7 cellular contexts compared by ENCODE assay signal in genomic region chr3:58640700-58641372, GRCh38. TPM values are rescaled to one million over a fixed set of nuclear protein-coding genes. Genes with fewer than 3 reads are reported as not detected.
A peak's percentile ranks its signal among the peaks of the same experiment; 100 is the strongest.
DNase-seq lines count a peak whose midpoint lies in the region; TF ChIP-seq lines count a peak whose summit lies in the region.

No MANE protein-coding gene starts in this region.

- H3K9me3 Mint-ChIP-seq in brain: peaks cover 0 to 6% (median 4%) of the 10 kb centered on the region in 5 experiments

- DNase-seq in GM12864 (ENCODE audit: low read depth) (no peak), HCEC 1CT (peak; percentile 59), NAMALWA (ENCODE audit: low spot score) (peak; percentile 61), T1000 (lab: John Stamatoyannopoulos, UW) (peak; percentile 63), iPS-NIHi11 (ENCODE audit: low spot score) (peak; percentile 92)
- peak; percentile 77 for DNase-seq in stimulated activated CD4-positive, alpha-beta T cell treated with anti-CD3 and anti-CD28 coated beads, Interleukin-15, amount 100 ng/mL, for 24 hours

- H3K4me3 Mint-ChIP-seq in brain: peak overlapping the region in 2 of 5 experiments; percentile 48 to 57

- H3K36me3 Mint-ChIP-seq in brain: no peaks in the 10 kb centered on the region

- peak; percentile 96 for TF ChIP-seq CTCF in GM12864 (IDR thresholded peaks at IDR 0.05; ENCODE audit: low read depth, low read length, missing control alignments)
- peak; percentile 92 to 95 for TF ChIP-seq CTCF in brain (conservative IDR thresholded peaks at IDR 0.05)

- no peaks in the 10 kb centered on the region for H3K27me3 Mint-ChIP-seq in brain

- H3K4me3 ChIP-seq in GM12864 (ENCODE audit: low read depth, low read length): no peak overlapping the region

- peak overlapping the region in 3 of 5 experiments; percentile 45 to 77 (median 51) for H3K27ac Mint-ChIP-seq in brain

- peaks cover 7% of the 10 kb centered on the region for H3K4me1 Mint-ChIP-seq in brain

RNA-seq across cellular contexts. Expression of gene FAM3D, which starts 25.7 kb away (rescaled TPM):
- polyA plus RNA-seq in brain (ENCODE audit: insufficient read depth, low read depth, low replicate concordance): not detected
